In genomic region chrX:9569875-9570274, GRCh38 we compare ENCODE assay signal across 21 cellular contexts.
DNase-seq lines count a peak whose midpoint lies in the region; ATAC-seq, FAIRE-seq and TF ChIP-seq lines count a peak whose summit lies in the region.
"Had no signal": no experiment of that assay in that cellular context is flagged by ENCODE, and none has a peak within 500 bp of the region (broad histone marks: within the 10 kb centered on the region; RNA-seq: fewer than 3 reads in every experiment).

No MANE protein-coding gene starts in this region.

- peak; percentile 68 for DNase-seq in AG10803 (ENCODE audit: low read depth)
- no peak for DNase-seq in GM19239 (ENCODE audit: insufficient read length, low spot score)
- peak; percentile 81 for DNase-seq in glomerular visceral epithelial cell (ENCODE audit: extremely low spot score)
- no peak for DNase-seq in left lung
- no peak for DNase-seq in KG1 (lab: John Stamatoyannopoulos, UW)
- no peak for DNase-seq in activated CD4-positive, alpha-beta T cell treated with anti-CD3 and anti-CD28 coated beads for 48 hours
- DNase-seq: activated CD4-positive, alpha-beta T cell treated with anti-CD3 and anti-CD28 coated beads, Interleukin-2, amount 10 ng/mL, durations not matched to agents 24 days and 14 days; activated CD8-positive, alpha-beta memory T cell treated with anti-CD3 and anti-CD28 coated beads, Interleukin-2, amount 10 ng/mL, durations not matched to agents 7 days and 5 days; DMS 273 treated with DMSO at 0.1 percent for 48 hours; hippocampal formation; mammary epithelial cell; NCI-H526 treated with DMSO at 0.1 percent for 48 hours; SIG-M5; uterus had no signal

- H3K4me3 ChIP-seq in AG10803 (ENCODE audit: low read length) (no peak overlapping the region), left lung (no peak overlapping the region)
- H3K4me3 ChIP-seq: uterus had no signal

- peaks cover 0 to 11% of the 10 kb centered on the region in 2 donors for H3K4me1 ChIP-seq in left lung
- H3K4me1 ChIP-seq: uterus had no signal

- intact Hi-C loops in left lung (cut with DNase I) = no loop called here

- TF ChIP-seq CTCF in AG10803 (conservative IDR thresholded peaks at IDR 0.05; ENCODE audit: low read length) = no peak
- no peak for TF ChIP-seq CTCF in VCaP (conservative IDR thresholded peaks at IDR 0.05)
- TF ChIP-seq CTCF in left lung (IDR thresholded peaks at IDR 0.05) = no peak

- peak; percentile 39 for FAIRE-seq in GM19239 (lab: Jason Lieb, UNC)
- FAIRE-seq: colon had no signal

- H3K27ac ChIP-seq in VCaP (peak overlapping the region; percentile 24; the same call in 1 of the 2 replicates), left lung (no peak overlapping the region)
- H3K27ac ChIP-seq: foreskin keratinocyte, neutrophil had no signal

- no peaks in the 10 kb centered on the region for H3K27me3 ChIP-seq in left lung
- H3K27me3 ChIP-seq: foreskin keratinocyte, neutrophil, uterus had no signal

- H3K9me3 ChIP-seq in left lung = no peaks in the 10 kb centered on the region
- H3K9me3 ChIP-seq: neutrophil, uterus had no signal

- no peaks in the 10 kb centered on the region for H3K36me3 ChIP-seq in left lung
- H3K36me3 ChIP-seq: neutrophil, uterus had no signal

- ATAC-seq in left lung = no peak
- no peak for ATAC-seq in GM18867 (IDR thresholded peaks at IDR 0.05; ENCODE audit: unreplicated experiment)
- ATAC-seq: activated CD8-positive, alpha-beta memory T cell treated with anti-CD3 and anti-CD28 coated beads, Interleukin-2, amount 10 ng/mL, durations not matched to agents 7 days and 5 days; activated naive CD4-positive, alpha-beta T cell treated with anti-CD3 and anti-CD28 coated beads, Interleukin-2, amount 50 U/mL, for 72 hours; foreskin keratinocyte; HCT116 had no signal

Comparison
In these comparisons a context has a peak if more than half of its experiments do, and no peak if none do; other contexts are left out.
1. DNase-seq: peak in AG10803 (single experiment) and glomerular visceral epithelial cell (single experiment); none in GM19239 (single experiment), left lung (0 of 2), KG1 (single experiment) and activated CD4-positive, alpha-beta T cell treated with anti-CD3 and anti-CD28 coated beads for 48 hours (single experiment).